ENCODE assay signal across 8 cellular contexts in genomic region chr11:124801014-124801413, GRCh38. TPM values are rescaled to one million over a fixed set of nuclear protein-coding genes. Genes with fewer than 3 reads are reported as not detected.
DNase-seq lines count a peak whose midpoint lies in the region; ATAC-seq and TF ChIP-seq lines count a peak whose summit lies in the region.

No MANE protein-coding gene starts in this region.

- H3K27ac ChIP-seq in Peyer's patch: peak overlapping the region; percentile 89 to 98 (median 98)

- peak overlapping the region; percentile 97 for H3K27ac Mint-ChIP-seq in nephron progenitor cell

- H3K36me3 Mint-ChIP-seq in nephron progenitor cell (ENCODE audit: low read depth): peaks cover 18% of the 10 kb centered on the region

- TF ChIP-seq POLR2A in Peyer's patch (IDR thresholded peaks at IDR 0.05): no peak

- TF ChIP-seq CTCF in Peyer's patch (IDR thresholded peaks at IDR 0.05) (no peak), epithelial cell of esophagus (IDR thresholded peaks at IDR 0.05; ENCODE audit: insufficient read depth, low read depth, low read length, missing control alignments) (no peak), nephron progenitor cell (IDR thresholded peaks at IDR 0.05) (no peak)

- H3K9me3 ChIP-seq in Peyer's patch: no peaks in the 10 kb centered on the region

- no peaks in the 10 kb centered on the region for H3K9me3 Mint-ChIP-seq in nephron progenitor cell

- H3K4me1 ChIP-seq in Peyer's patch: peaks cover 0 to 18% (median 6%) of the 10 kb centered on the region in 4 donors

- H3K4me1 Mint-ChIP-seq in nephron progenitor cell: peaks cover 54% of the 10 kb centered on the region

- H3K4me3 ChIP-seq in GM08714 (ENCODE audit: low read length) (peak overlapping the region; percentile 88), Peyer's patch (peak overlapping the region; percentile 75 to 100 (median 99)), epithelial cell of esophagus (ENCODE audit: low read length) (peak overlapping the region; percentile 70)

- H3K27me3 Mint-ChIP-seq in nephron progenitor cell (ENCODE audit: low read depth, poor library complexity): peaks cover 4% of the 10 kb centered on the region

- no peak for ATAC-seq in HG03175 (IDR thresholded peaks at IDR 0.05; ENCODE audit: unreplicated experiment)

- no peaks in the 10 kb centered on the region for H3K27me3 ChIP-seq in Peyer's patch

- H3K4me3 Mint-ChIP-seq in nephron progenitor cell: peak overlapping the region; percentile 90

- DNase-seq in Peyer's patch: no peak
- DNase-seq in epithelial cell of esophagus (ENCODE audit: low read depth): peak; percentile 57
- DNase-seq in nephron progenitor cell: no peak
- no peak for DNase-seq in midbrain (lab: John Stamatoyannopoulos, UW)
- no peak for DNase-seq in NCI-H748 (lab: John Stamatoyannopoulos, UW; ENCODE audit: unreplicated experiment)
- no peak for DNase-seq in D341Med (ENCODE audit: low spot score)

- no peaks in the 10 kb centered on the region for H3K36me3 ChIP-seq in Peyer's patch

RNA-seq across cellular contexts. Expression of gene MSANTD2, which starts 0.8 kb away (rescaled TPM):
- 10 to 100 TPM; 16.5 to 33.8 (median 17.3) TPM for total RNA-seq in Peyer's patch

RNA-seq across cellular contexts. Expression of gene ESAM, which starts 38.9 kb away (rescaled TPM):
- 10 to 100 TPM in 1 of 4 donors, 1 to 10 TPM in 3; 1.2 to 11.1 (median 6.6) TPM for total RNA-seq in Peyer's patch

RNA-seq across cellular contexts. Expression of gene VSIG2, which starts 49.0 kb away (rescaled TPM):
- total RNA-seq in Peyer's patch: not detected
